In the genomic region with DNA sequence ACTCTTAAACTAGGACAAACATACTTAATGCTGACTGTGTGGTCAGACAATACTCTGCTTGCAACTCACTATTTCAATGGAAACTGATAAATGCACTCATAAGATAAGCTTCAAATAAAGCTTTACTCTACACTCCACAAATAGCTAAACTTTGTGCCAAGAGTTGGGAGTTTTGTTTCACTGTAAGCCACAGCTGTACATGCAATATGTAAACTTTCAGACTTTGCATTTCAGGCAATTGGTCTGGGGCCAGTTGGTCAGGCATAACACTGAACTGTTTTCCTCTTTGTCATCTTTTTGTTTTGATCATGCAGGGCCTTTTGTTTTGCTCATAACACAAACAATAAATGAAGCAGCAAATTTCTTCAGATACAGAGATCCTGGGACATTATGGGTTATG, we compare ENCODE assay signal across 16 cellular contexts.
DNase-seq lines count a peak whose midpoint lies in the region; ATAC-seq and TF ChIP-seq lines count a peak whose summit lies in the region.
"Had no signal": no experiment of that assay in that cellular context is flagged by ENCODE, and none has a peak within 500 bp of the region (broad histone marks: within the 10 kb centered on the region; RNA-seq: fewer than 3 reads in every experiment).

No MANE protein-coding gene starts in this region.

- H3K9me2 ChIP-seq in hepatocyte (replicated peaks; ENCODE audit: insufficient read depth), result no peaks in the 10 kb centered on the region

- DNase-seq in choroid plexus epithelial cell (ENCODE audit: low read depth) (peak; percentile 7), fibroblast of peridontal ligament (ENCODE audit: extremely low read depth) (peak; percentile 3), hepatocyte (ENCODE audit: low spot score) (peak; percentile 9), smooth muscle cell (lab: John Stamatoyannopoulos, UW; ENCODE audit: unreplicated experiment) (no peak), NOMO-1 treated with dmso at 0.1 percent for 144 hours (lab: John Stamatoyannopoulos, UW; ENCODE audit: unreplicated experiment) (no peak), NCI-H1092 (lab: John Stamatoyannopoulos, UW) (no peak), COLO668 (lab: John Stamatoyannopoulos, UW; ENCODE audit: unreplicated experiment) (no peak)
- DNase-seq: AML-193; CD4-positive, alpha-beta T cell; DMS153; DMS79; GDM1 had no signal

- H3K79me2 ChIP-seq in hepatocyte (no peaks in the 10 kb centered on the region), smooth muscle cell (ENCODE audit: low read depth) (no peaks in the 10 kb centered on the region)

- H3K27me3 ChIP-seq in hepatocyte (no peaks in the 10 kb centered on the region), smooth muscle cell (ENCODE audit: low read depth) (no peaks in the 10 kb centered on the region)

- H3K9me3 ChIP-seq in hepatocyte (ENCODE audit: low read depth) (no peaks in the 10 kb centered on the region), smooth muscle cell (replicated peaks; ENCODE audit: low read depth) (no peaks in the 10 kb centered on the region)

- H3K36me3 ChIP-seq in hepatocyte (replicated peaks; ENCODE audit: insufficient read depth, low read depth) (no peaks in the 10 kb centered on the region), smooth muscle cell (ENCODE audit: low read depth) (no peaks in the 10 kb centered on the region)
- H3K36me3 ChIP-seq: HAP-1 had no signal

- H3K4me2 ChIP-seq in hepatocyte, result peak overlapping the region; percentile 11
- H3K4me2 ChIP-seq in smooth muscle cell, result no peak overlapping the region

- H3K27ac ChIP-seq in hepatocyte, result peak overlapping the region; percentile 59
- no peak overlapping the region for H3K27ac ChIP-seq in smooth muscle cell (ENCODE audit: low read depth)
- H3K27ac ChIP-seq: C4-2B, HL-60 had no signal

- no peak for ATAC-seq in HG02571 (IDR thresholded peaks at IDR 0.05; ENCODE audit: unreplicated experiment)

- H3K4me1 ChIP-seq in hepatocyte (ENCODE audit: insufficient read depth), result peaks cover 12% of the 10 kb centered on the region
- H3K4me1 ChIP-seq in smooth muscle cell (ENCODE audit: low read depth), result no peaks in the 10 kb centered on the region
- H3K4me1 ChIP-seq: HAP-1 had no signal

- H2AFZ ChIP-seq in hepatocyte (no peak overlapping the region), smooth muscle cell (ENCODE audit: low read depth) (peak overlapping the region; percentile 34)

- no peak overlapping the region for H3K9ac ChIP-seq in smooth muscle cell (ENCODE audit: low read depth)

- no peaks in the 10 kb centered on the region for H3F3A ChIP-seq in smooth muscle cell (ENCODE audit: low read depth)

- no peaks in the 10 kb centered on the region for H4K20me1 ChIP-seq in hepatocyte (ENCODE audit: insufficient read depth, poor library complexity, severe bottlenecking)
- no peaks in the 10 kb centered on the region for H4K20me1 ChIP-seq in smooth muscle cell (ENCODE audit: low read depth)

- TF ChIP-seq CTCF in choroid plexus epithelial cell (conservative IDR thresholded peaks at IDR 0.05; ENCODE audit: low read depth, low read length) (no peak), hepatocyte (IDR thresholded peaks at IDR 0.05; ENCODE audit: poor library complexity) (no peak), smooth muscle cell (IDR thresholded peaks at IDR 0.05; ENCODE audit: borderline replicate concordance, insufficient read depth, poor library complexity, severe bottlenecking) (no peak)

- no peak overlapping the region for H3K4me3 ChIP-seq in choroid plexus epithelial cell (ENCODE audit: low read depth, low read length)
- no peak overlapping the region for H3K4me3 ChIP-seq in hepatocyte
- no peak overlapping the region for H3K4me3 ChIP-seq in smooth muscle cell
- H3K4me3 ChIP-seq: HAP-1 had no signal

Comparison
In these comparisons a context has a peak if more than half of its experiments do, and no peak if none do; other contexts are left out.
1. DNase-seq: peak in choroid plexus epithelial cell (single experiment), fibroblast of peridontal ligament (single experiment) and hepatocyte (single experiment); none in smooth muscle cell (single experiment), NOMO-1 treated with dmso at 0.1 percent for 144 hours (single experiment), NCI-H1092 (single experiment) and COLO668 (single experiment).